28 cellular contexts compared by ENCODE assay signal in the genomic region with DNA sequence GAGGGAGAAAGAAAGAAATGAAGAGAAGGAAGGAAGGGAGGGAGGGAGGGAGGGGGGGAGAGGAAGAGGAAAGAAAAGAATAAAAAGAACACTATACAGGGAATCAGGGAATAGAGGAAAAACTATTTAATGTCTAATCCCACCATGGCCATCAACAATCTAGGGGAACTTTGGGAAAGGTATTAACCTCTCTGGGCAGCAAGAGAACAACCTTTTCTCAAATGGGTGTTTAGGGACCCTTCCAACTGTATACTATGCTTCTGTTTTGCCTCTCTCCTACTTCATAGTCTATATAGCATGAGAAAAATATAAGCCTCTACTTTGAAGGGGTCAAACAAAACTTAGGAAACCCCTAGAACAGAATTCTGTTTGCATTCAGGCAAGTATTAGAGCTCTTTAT.
"Had no signal": no experiment of that assay in that cellular context is flagged by ENCODE, and none has a peak within 500 bp of the region (broad histone marks: within the 10 kb centered on the region; RNA-seq: fewer than 3 reads in every experiment).

No MANE protein-coding gene starts in this region.

- H3K27me3 ChIP-seq: colonic mucosa, dorsolateral prefrontal cortex, esophagus muscularis mucosa, esophagus squamous epithelium, foreskin keratinocyte, gastrocnemius medialis, gastroesophageal sphincter, heart left ventricle, heart right ventricle had no signal

- H3K36me3 ChIP-seq: colonic mucosa, esophagus muscularis mucosa, esophagus squamous epithelium, gastrocnemius medialis, gastroesophageal sphincter had no signal

- H3K4me3 ChIP-seq: colonic mucosa, coronary artery, dorsolateral prefrontal cortex, esophagus muscularis mucosa, esophagus squamous epithelium, gastrocnemius medialis, gastroesophageal sphincter, heart left ventricle, heart right ventricle had no signal

- H3K4me1 ChIP-seq: colonic mucosa, esophagus squamous epithelium, foreskin keratinocyte had no signal

- DNase-seq: colonic mucosa; cortex of kidney; dermis blood vessel endothelial cell; dorsolateral prefrontal cortex; effector CD4-positive, alpha-beta T cell; effector CD8-positive, alpha-beta T cell; effector memory CD4-positive, alpha-beta T cell; effector memory CD8-positive, alpha-beta T cell; endodermal cell; erythroblast; esophagus squamous epithelium; foreskin fibroblast; foreskin keratinocyte; foreskin melanocyte; gastrocnemius medialis; glutamatergic neuron; head of caudate nucleus; heart left ventricle; heart right ventricle had no signal

- H3K27ac ChIP-seq: colonic mucosa, coronary artery, dorsolateral prefrontal cortex, epithelial cell of prostate, esophagus muscularis mucosa, esophagus squamous epithelium, foreskin keratinocyte, gastrocnemius medialis, gastroesophageal sphincter, heart left ventricle, heart right ventricle had no signal

- ATAC-seq: effector memory CD8-positive, alpha-beta T cell; esophagus mucosa; foreskin keratinocyte; gastrocnemius medialis; gastroesophageal sphincter; heart left ventricle; heart right ventricle had no signal

- H3K9me3 ChIP-seq: colonic mucosa, esophagus muscularis mucosa, esophagus squamous epithelium, gastrocnemius medialis had no signal

- FAIRE-seq: colon, endometrium, endothelial cell of umbilical vein, frontal cortex had no signal
